13 cellular contexts compared by ENCODE assay signal in genomic region chr3:64488938-64489337, GRCh38.
DNase-seq lines count a peak whose midpoint lies in the region; TF ChIP-seq lines count a peak whose summit lies in the region.
"Had no signal": no experiment of that assay in that cellular context is flagged by ENCODE, and none has a peak within 500 bp of the region (broad histone marks: within the 10 kb centered on the region; RNA-seq: fewer than 3 reads in every experiment).

No MANE protein-coding gene starts in this region.

- no peaks in the 10 kb centered on the region for H4K20me1 ChIP-seq in neural progenitor cell (ENCODE audit: low read depth)

- H3F3A ChIP-seq in neural progenitor cell (ENCODE audit: low read depth): peaks cover 5% of the 10 kb centered on the region

- peak overlapping the region; percentile 13 for H3K4me3 ChIP-seq in neural progenitor cell
- H3K4me3 ChIP-seq: tibial nerve had no signal

- H3K9me3 Mint-ChIP-seq in brain (peaks cover 0 to 2% (median 0%) of the 10 kb centered on the region in 5 experiments), neural progenitor cell (no peaks in the 10 kb centered on the region)
- H3K9me3 Mint-ChIP-seq: activated naive CD4-positive, alpha-beta T cell treated with anti-CD3 and anti-CD28 coated beads for 36 hours; IgD-negative memory B cell; natural killer cell treated with Interleukin-12 subunit alpha and Interleukin-12 subunit beta and Interleukin-15 and Interleukin-18, amount 100 ng/mL, for 72 hours had no signal

- H3K9me3 ChIP-seq in ES-I3 (ENCODE audit: control insufficient read depth, insufficient read depth, low read length) (no peaks in the 10 kb centered on the region), neural progenitor cell (ENCODE audit: low read depth) (no peaks in the 10 kb centered on the region)
- H3K9me3 ChIP-seq: tibial nerve had no signal

- H3K27me3 Mint-ChIP-seq in brain: peaks cover 8% of the 10 kb centered on the region
- peaks cover 7% of the 10 kb centered on the region for H3K27me3 Mint-ChIP-seq in neural progenitor cell (ENCODE audit: insufficient read depth, low read depth)

- no peaks in the 10 kb centered on the region for H3K79me2 ChIP-seq in neural progenitor cell (ENCODE audit: low read depth)

- TF ChIP-seq CTCF in brain (conservative IDR thresholded peaks at IDR 0.05) (no peak), neural progenitor cell (IDR thresholded peaks at IDR 0.05) (no peak), GM10266 (IDR thresholded peaks at IDR 0.05; ENCODE audit: control insufficient read depth, insufficient read depth, low read depth, missing control alignments) (no peak)

- no peaks in the 10 kb centered on the region for H3K36me3 Mint-ChIP-seq in brain
- no peaks in the 10 kb centered on the region for H3K36me3 Mint-ChIP-seq in neural progenitor cell
- H3K36me3 Mint-ChIP-seq: IgD-negative memory B cell; natural killer cell treated with Interleukin-12 subunit alpha and Interleukin-12 subunit beta and Interleukin-15 and Interleukin-18, amount 100 ng/mL, for 72 hours had no signal

- DNase-seq in DMS153 (lab: John Stamatoyannopoulos, UW): peak; percentile 28
- no peak for DNase-seq in DMS153 treated with DMSO at 0.1 percent for 48 hours (lab: John Stamatoyannopoulos, UW; ENCODE audit: unreplicated experiment)
- DNase-seq in neural progenitor cell (ENCODE audit: low spot score): peak; percentile 11
- no peak for DNase-seq in glomerular visceral epithelial cell (ENCODE audit: extremely low spot score)
- no peak for DNase-seq in RKO (ENCODE audit: low spot score)
- DNase-seq in GM10266 (ENCODE audit: extremely low spot score): no peak
- DNase-seq: activated naive CD4-positive, alpha-beta T cell treated with anti-CD3 and anti-CD28 coated beads for 36 hours; NCI-H2081 treated with DMSO at 0.1 percent for 48 hours had no signal

- peak overlapping the region; percentile 71 for H3K4me2 ChIP-seq in neural progenitor cell

- H3K36me3 ChIP-seq in ES-I3 (ENCODE audit: insufficient read depth, low read length): no peaks in the 10 kb centered on the region
- no peaks in the 10 kb centered on the region for H3K36me3 ChIP-seq in neural progenitor cell
- H3K36me3 ChIP-seq: tibial nerve had no signal

- H3K4me1 ChIP-seq in ES-I3 (ENCODE audit: insufficient read depth, low read length) (peaks cover 18% of the 10 kb centered on the region), neural progenitor cell (peaks cover 41% of the 10 kb centered on the region)

- peak overlapping the region; percentile 59 for H2AFZ ChIP-seq in neural progenitor cell (replicated peaks)

- H3K4me3 Mint-ChIP-seq in brain: peak overlapping the region in 4 of 5 experiments; percentile 14 to 63 (median 52)
- peak overlapping the region; percentile 69 for H3K4me3 Mint-ChIP-seq in neural progenitor cell
- H3K4me3 Mint-ChIP-seq: activated naive CD4-positive, alpha-beta T cell treated with anti-CD3 and anti-CD28 coated beads for 36 hours; natural killer cell treated with Interleukin-12 subunit alpha and Interleukin-12 subunit beta and Interleukin-15 and Interleukin-18, amount 100 ng/mL, for 72 hours had no signal

- H3K9ac ChIP-seq in ES-I3 (ENCODE audit: low read depth, low read length) (peak overlapping the region; percentile 44; the same call in 1 of the 2 replicates), neural progenitor cell (no peak overlapping the region)

- H3K27ac ChIP-seq in neural progenitor cell: no peak overlapping the region
- H3K27ac ChIP-seq: tibial nerve had no signal

- H3K4me1 Mint-ChIP-seq in brain: peaks cover 64% of the 10 kb centered on the region
- H3K4me1 Mint-ChIP-seq in neural progenitor cell: peaks cover 54% of the 10 kb centered on the region

- peak overlapping the region in 2 of 5 experiments; percentile 91 to 95 for H3K27ac Mint-ChIP-seq in brain
- H3K27ac Mint-ChIP-seq in neural progenitor cell: peak overlapping the region; percentile 96
- H3K27ac Mint-ChIP-seq: activated naive CD4-positive, alpha-beta T cell treated with anti-CD3 and anti-CD28 coated beads for 36 hours; IgD-negative memory B cell; natural killer cell treated with Interleukin-12 subunit alpha and Interleukin-12 subunit beta and Interleukin-15 and Interleukin-18, amount 100 ng/mL, for 72 hours had no signal

- no peaks in the 10 kb centered on the region for H3K27me3 ChIP-seq in neural progenitor cell

Comparison
In these comparisons a context has a peak if more than half of its experiments do, and no peak if none do; other contexts are left out.
1. DNase-seq: peak in DMS153 (single experiment) and neural progenitor cell (single experiment); none in DMS153 treated with DMSO at 0.1 percent for 48 hours (single experiment), glomerular visceral epithelial cell (single experiment), RKO (single experiment) and GM10266 (single experiment).